Comparison of ENCODE assay signal across 26 cellular contexts in genomic region chr3:129859272-129859671, GRCh38. TPM values are rescaled to one million over a fixed set of nuclear protein-coding genes. Genes with fewer than 3 reads are reported as not detected.
DNase-seq lines count a peak whose midpoint lies in the region; ATAC-seq, FAIRE-seq and TF ChIP-seq lines count a peak whose summit lies in the region.
"Had no signal": no experiment of that assay in that cellular context is flagged by ENCODE, and none has a peak within 500 bp of the region (broad histone marks: within the 10 kb centered on the region; RNA-seq: fewer than 3 reads in every experiment).

No MANE protein-coding gene starts in this region.

- H2BK120ac ChIP-seq in H1 (replicated peaks; ENCODE audit: low read depth, low read length): no peak overlapping the region

- H2BK5ac ChIP-seq in H1 (ENCODE audit: low read depth, low read length): no peak overlapping the region

- H3K36me3 ChIP-seq in HepG2 (replicated peaks in 1 of 2; ENCODE audit: control insufficient read depth in 1 of 2, insufficient read depth in 2 of 2, low read length in 2 of 2) (0 out of 5 replicates have a peak, but pooled peaks cover 0 to 3% of the 10 kb centered on the region in 2 experiments), right lobe of liver (no peaks in the 10 kb centered on the region), H1 (ENCODE audit: control insufficient read depth in 2 of 4, insufficient read depth in 4 of 4, low read length in 3 of 4) (no peaks in the 10 kb centered on the region; a peak in 1 of 8 replicates)
- H3K36me3 ChIP-seq: BE2C had no signal

- H3K4me2 ChIP-seq in HepG2 (ENCODE audit: low read depth, low read length) (no peak overlapping the region), H1 (ENCODE audit: insufficient read depth in 1 of 2, low read depth in 2 of 2, low read length in 2 of 2) (no peak overlapping the region)
- H3K4me2 ChIP-seq: BLaER1 had no signal

- H3K79me1 ChIP-seq in H1 (ENCODE audit: low read depth, low read length): no peaks in the 10 kb centered on the region

- H2AK5ac ChIP-seq in H1 (ENCODE audit: low read depth, low read length): no peak overlapping the region

- H3K23me2 ChIP-seq in H1 (ENCODE audit: low read depth, low read length): no peaks in the 10 kb centered on the region; the same call in 1 of the 2 replicates

- no peak overlapping the region for H2BK15ac ChIP-seq in H1 (ENCODE audit: low read length)

- intact Hi-C loops in HepG2 (cut with micrococcal nuclease; ENCODE audit: unreplicated experiment): no loop called here
- intact Hi-C loops in right lobe of liver (cut with DNase I): no loop called here

- in situ Hi-C loops in HepG2 (cut with HindIII; ENCODE audit: extremely low pct_ligation_motif_present, low pct_unique_long_range_greater_than_20kb): no loop called here

- H4K8ac ChIP-seq in H1 (ENCODE audit: extremely low read depth, insufficient read depth, low read length): no peak overlapping the region

- H3K4me3 ChIP-seq in HepG2 (replicated peaks in 1 of 3; ENCODE audit: insufficient read depth in 1 of 3, low read depth in 2 of 3, low read length in 3 of 3): no peak overlapping the region
- no peak overlapping the region for H3K4me3 ChIP-seq in right lobe of liver
- H3K4me3 ChIP-seq in H1 (ENCODE audit: extremely low read depth in 1 of 4, insufficient read depth in 2 of 4, low read depth in 3 of 4, low read length in 4 of 4): no peak overlapping the region
- H3K4me3 ChIP-seq: BLaER1, GM12878 had no signal

- H3K9me3 Mint-ChIP-seq in WTC11: no peaks in the 10 kb centered on the region
- H3K9me3 Mint-ChIP-seq in natural killer cell treated with Interleukin-12 subunit alpha and Interleukin-12 subunit beta and Interleukin-15 and Interleukin-18, amount 100 ng/mL, for 72 hours: peaks cover 3% of the 10 kb centered on the region
- H3K9me3 Mint-ChIP-seq: CD4-positive, alpha-beta memory T cell; CD8-positive, alpha-beta memory T cell had no signal

- H2AFZ ChIP-seq in HepG2 (ENCODE audit: low read length) (no peak overlapping the region), H1 (ENCODE audit: low read length) (no peak overlapping the region)

- H3K27ac ChIP-seq in HepG2 (ENCODE audit: extremely low read length, insufficient read depth, low read length): no peak overlapping the region
- no peak overlapping the region for H3K27ac ChIP-seq in right lobe of liver
- no peak overlapping the region for H3K27ac ChIP-seq in H1 (ENCODE audit: low read depth, low read length)
- H3K27ac ChIP-seq: BLaER1 had no signal

- no peak for ATAC-seq in HepG2
- no peak for ATAC-seq in right lobe of liver
- ATAC-seq in WTC11: no peak
- ATAC-seq in natural killer cell treated with Interleukin-12 subunit alpha and Interleukin-12 subunit beta and Interleukin-15 and Interleukin-18, amount 100 ng/mL, for 72 hours: no peak
- ATAC-seq: GM12878 had no signal

- peaks cover 22% of the 10 kb centered on the region for H3K4me1 ChIP-seq in HepG2 (ENCODE audit: insufficient read depth, low read length)
- H3K4me1 ChIP-seq in right lobe of liver: peaks cover 0 to 19% (median under 1%) of the 10 kb centered on the region in 4 donors
- no peaks in the 10 kb centered on the region for H3K4me1 ChIP-seq in H1 (replicated peaks in 1 of 4; ENCODE audit: control insufficient read depth in 3 of 4, insufficient read depth in 4 of 4, low read length in 3 of 4)
- H3K4me1 ChIP-seq: BE2C, BLaER1 had no signal

- peaks cover 19% of the 10 kb centered on the region for H3K36me3 Mint-ChIP-seq in WTC11
- H3K36me3 Mint-ChIP-seq in natural killer cell treated with Interleukin-12 subunit alpha and Interleukin-12 subunit beta and Interleukin-15 and Interleukin-18, amount 100 ng/mL, for 72 hours: peaks cover 7% of the 10 kb centered on the region

- no peak for DNase-seq in HepG2 (ENCODE audit: low spot score)
- no peak for DNase-seq in right lobe of liver
- DNase-seq in WTC11 (ENCODE audit: low spot score): no peak
- DNase-seq in H1 (ENCODE audit: low read depth in 1 of 2, low spot score in 2 of 2): no peak
- no peak for DNase-seq in LoVo (ENCODE audit: low spot score)
- DNase-seq in natural killer cell treated with Interleukin-12 subunit alpha and Interleukin-12 subunit beta and Interleukin-15 and Interleukin-18, amount 100 ng/mL, for 72 hours (ENCODE audit: low spot score): no peak
- DNase-seq: 8988T; ACHN; BE2C; C1 segment of cervical spinal cord; CD4-positive, alpha-beta memory T cell; CD4-positive, CD25-positive, alpha-beta regulatory T cell; CD8-positive, alpha-beta memory T cell; COR-L47; DMS 273 treated with DMSO at 0.1 percent for 48 hours; DMS153; DMS53; DMS79; DND-41; EL; GDM1 had no signal

- H3K9ac ChIP-seq in HepG2 (ENCODE audit: insufficient read depth, low read depth, low read length): no peak overlapping the region
- H3K9ac ChIP-seq in H1 (replicated peaks in 1 of 4; ENCODE audit: extremely low read depth in 1 of 4, low read depth in 3 of 4, low read length in 3 of 4): no peak overlapping the region
- H3K9ac ChIP-seq: BLaER1 had no signal

- H3K4ac ChIP-seq in H1 (replicated peaks; ENCODE audit: insufficient read length, low read depth, low read length): no peak overlapping the region

- no peak overlapping the region for H3K27ac Mint-ChIP-seq in WTC11
- H3K27ac Mint-ChIP-seq in natural killer cell treated with Interleukin-12 subunit alpha and Interleukin-12 subunit beta and Interleukin-15 and Interleukin-18, amount 100 ng/mL, for 72 hours: peak overlapping the region in 1 of 2 donors; percentile 36
- H3K27ac Mint-ChIP-seq: CD14-positive monocyte; CD4-positive, alpha-beta memory T cell; CD4-positive, CD25-positive, alpha-beta regulatory T cell had no signal

- TF ChIP-seq POLR2A in HepG2 (IDR thresholded peaks at IDR 0.05; ENCODE audit: insufficient read depth in 1 of 2, low read depth in 2 of 2, low read length in 2 of 2) (no peak), right lobe of liver (IDR thresholded peaks at IDR 0.05) (no peak), H1 (IDR thresholded peaks at IDR 0.05; ENCODE audit: control extremely low read depth in 1 of 2, low read depth in 2 of 2, low read length in 2 of 2) (no peak)

- H4K20me1 ChIP-seq in HepG2 (ENCODE audit: insufficient read depth, low read length) (no peaks in the 10 kb centered on the region), H1 (replicated peaks in 1 of 2; ENCODE audit: control insufficient read depth in 1 of 2, insufficient read depth in 2 of 2, low read length in 2 of 2) (no peaks in the 10 kb centered on the region)

- no peak overlapping the region for H3K4me3 Mint-ChIP-seq in WTC11
- no peak overlapping the region for H3K4me3 Mint-ChIP-seq in natural killer cell treated with Interleukin-12 subunit alpha and Interleukin-12 subunit beta and Interleukin-15 and Interleukin-18, amount 100 ng/mL, for 72 hours
- H3K4me3 Mint-ChIP-seq: CD14-positive monocyte; CD4-positive, alpha-beta memory T cell; CD4-positive, CD25-positive, alpha-beta regulatory T cell had no signal

- FAIRE-seq in HepG2 (lab: Jason Lieb, UNC) (no peak), H1 (lab: Jason Lieb, UNC) (no peak)
- FAIRE-seq: GM12878, GM12892, GM18507 had no signal

- no peaks in the 10 kb centered on the region for H3K9me3 ChIP-seq in HepG2 (ENCODE audit: low read length)
- no peaks in the 10 kb centered on the region for H3K9me3 ChIP-seq in right lobe of liver
- no peaks in the 10 kb centered on the region for H3K9me3 ChIP-seq in H1 (ENCODE audit: insufficient read depth in 2 of 2, low read depth in 1 of 2, low read length in 1 of 2)
- H3K9me3 ChIP-seq: BE2C, BLaER1 had no signal

- H2BK20ac ChIP-seq in H1 (ENCODE audit: low read length): no peak overlapping the region

- H3K27me3 Mint-ChIP-seq in WTC11 (ENCODE audit: low read depth): no peaks in the 10 kb centered on the region
- H3K27me3 Mint-ChIP-seq in natural killer cell treated with Interleukin-12 subunit alpha and Interleukin-12 subunit beta and Interleukin-15 and Interleukin-18, amount 100 ng/mL, for 72 hours: no peaks in the 10 kb centered on the region
- H3K27me3 Mint-ChIP-seq: CD4-positive, alpha-beta memory T cell; CD4-positive, CD25-positive, alpha-beta regulatory T cell; CD8-positive, alpha-beta memory T cell had no signal

- H3K18ac ChIP-seq in H1 (ENCODE audit: extremely low read depth, low read length): no peak overlapping the region

- no TSS peak for BruUV-seq in HepG2 (replicated peaks; lab: Mats Ljungman, UMichigan)

- no peak overlapping the region for H3K56ac ChIP-seq in H1 (replicated peaks; ENCODE audit: insufficient read length, low read depth, low read length)

- no peak overlapping the region for H3K14ac ChIP-seq in H1 (ENCODE audit: insufficient read length)

- H2BK12ac ChIP-seq in H1 (ENCODE audit: low read depth, low read length): no peak overlapping the region

- no peaks in the 10 kb centered on the region for H3K27me3 ChIP-seq in HepG2 (ENCODE audit: control insufficient read depth in 1 of 2, insufficient read depth in 2 of 2, low read length in 2 of 2)
- no peaks in the 10 kb centered on the region for H3K27me3 ChIP-seq in right lobe of liver
- H3K27me3 ChIP-seq in H1 (replicated peaks in 1 of 4; ENCODE audit: control insufficient read depth in 3 of 4, extremely low read depth in 1 of 4, insufficient read depth in 3 of 4, low read length in 3 of 4): no peaks in the 10 kb centered on the region
- H3K27me3 ChIP-seq: BE2C, BLaER1 had no signal

- no peak overlapping the region for H3K23ac ChIP-seq in H1 (ENCODE audit: insufficient read length)

- TF ChIP-seq CTCF in HepG2 (CRISPR knock-in tag; IDR thresholded peaks at IDR 0.05) (no peak), right lobe of liver (IDR thresholded peaks at IDR 0.05) (no peak), WTC11 (IDR thresholded peaks at IDR 0.05) (no peak), H1 (IDR thresholded peaks at IDR 0.05; ENCODE audit: control extremely low read depth in 1 of 3, insufficient read depth in 1 of 3, low read depth in 1 of 3, low read length in 3 of 3) (no peak)

- POLR2A ChIA-PET in HepG2 (lab: Yijun Ruan, JAX): no interaction called here
- POLR2A ChIA-PET in WTC11 (lab: Charles Lee): no interaction called here
- POLR2A ChIA-PET in H1 (lab: Charles Lee; ENCODE audit: partially characterized antibody): no interaction called here

- WGBS in HepG2 (ENCODE audit: low lambda C conversion rate): 98% methylated on average over 3 of the region's 4 CpGs
- WGBS in right lobe of liver (ENCODE audit: insufficient coverage, low coverage, low lambda C conversion rate, missing lambda C conversion rate): 97% methylated on average over 3 of the region's 4 CpGs
- 100% methylated on average over 4 of the region's 4 CpGs; no CpG with 5 or more reads in 1 of the 2 experiments for WGBS in H1 (ENCODE audit: extremely low coverage in 1 of 2, insufficient coverage in 1 of 2, insufficient read length in 1 of 2, insufficient replicate concordance in 2 of 2, low coverage in 1 of 2, low lambda C conversion rate in 2 of 2, missing lambda C conversion rate in 1 of 2), 2 experiments

- no peak overlapping the region for H4K91ac ChIP-seq in H1 (replicated peaks; ENCODE audit: insufficient read length, low read length)

- no peak overlapping the region for H4K5ac ChIP-seq in H1 (ENCODE audit: insufficient read length, low read depth, low read length)

- CTCF ChIA-PET in HepG2 (lab: Yijun Ruan, JAX; ENCODE audit: low intra/inter-chr PET ratio, low total read pairs) (no interaction called here), WTC11 (lab: Charles Lee) (no interaction called here), H1 (lab: Charles Lee; ENCODE audit: partially characterized antibody) (interaction anchor here (1.3 kb wide), 1 partner anchor 29 kb away, joined by 3 read pairs; no protein-coding TSS in a partner anchor)

- peaks cover 20% of the 10 kb centered on the region for H3K4me1 Mint-ChIP-seq in WTC11
- H3K4me1 Mint-ChIP-seq in natural killer cell treated with Interleukin-12 subunit alpha and Interleukin-12 subunit beta and Interleukin-15 and Interleukin-18, amount 100 ng/mL, for 72 hours (ENCODE audit: low read depth in 2 of 2): peaks cover 28 to 30% of the 10 kb centered on the region in 2 donors

- TF ChIP-seq EP300 in HepG2 (IDR thresholded peaks at IDR 0.05; ENCODE audit: low read depth in 2 of 2, low read length in 2 of 2): no peak
- no peak for TF ChIP-seq EP300 in HepG2 (CRISPR knock-in tag; IDR thresholded peaks at IDR 0.05; ENCODE audit: borderline replicate concordance)
- no peak for TF ChIP-seq EP300 in H1 (IDR thresholded peaks at IDR 0.05; ENCODE audit: borderline replicate concordance in 1 of 2, low read depth in 2 of 2, low read length in 2 of 2)

- H3K79me2 ChIP-seq in HepG2 (ENCODE audit: insufficient read depth, low read length) (peaks cover 18% of the 10 kb centered on the region), H1 (ENCODE audit: control insufficient read depth in 1 of 2, insufficient read depth in 2 of 2, low read length in 2 of 2) (peaks cover 0 to 30% of the 10 kb centered on the region in 2 experiments; a peak in 2 of 4 replicates)

- TF ChIP-seq RAD21 in HepG2 (CRISPR knock-in tag; IDR thresholded peaks at IDR 0.05): no peak
- TF ChIP-seq RAD21 in H1 (IDR thresholded peaks at IDR 0.05 in 1 of 2, conservative IDR thresholded peaks at IDR 0.05 in 1 of 2; ENCODE audit: low read depth in 2 of 2, low read length in 2 of 2): no peak

RNA-seq across cellular contexts. Expression of gene TMCC1, which starts 34.2 kb away (rescaled TPM):
- 12.1 and 14.8 TPM in 2 replicates for total RNA-seq in HepG2 (2016; rRNA removed; fragmentation: Illumina TruSeq; extraction: Trizol)
- total RNA-seq in HepG2 (2016; cell fraction: cytosol; rRNA removed; fragmentation: Illumina TruSeq; extraction: Trizol; ENCODE audit: low read depth): 31.5 and 32.2 TPM in 2 replicates
- 13.6 and 13.9 TPM in 2 replicates for total RNA-seq in HepG2 (2016; cell fraction: insoluble cytoplasmic fraction; rRNA removed; fragmentation: Illumina TruSeq; extraction: Trizol)
- 19.2 and 21.3 TPM in 2 replicates for total RNA-seq in HepG2 (2016; cell fraction: membrane; rRNA removed; fragmentation: Illumina TruSeq; extraction: Trizol)
- total RNA-seq in HepG2 (2016; cell fraction: nucleus; rRNA removed; fragmentation: Illumina TruSeq; extraction: Trizol): 13.3 and 21.7 TPM in 2 replicates
- polyA plus RNA-seq in HepG2 (2011; rRNA removed): 264 and 329 TPM in 2 replicates
- polyA plus RNA-seq in HepG2 (2011; cell fraction: cytosol; rRNA removed): 53.3 and 78.4 TPM in 2 replicates
- 43.5 and 164 TPM in 2 replicates for polyA plus RNA-seq in HepG2 (2011; cell fraction: nucleus; rRNA removed)
- 328 and 350 TPM in 2 replicates for polyA plus RNA-seq in HepG2 (2012)
- 4.5 and 7.9 TPM in 2 replicates for polyA plus RNA-seq in HepG2 (2016; cell fraction: cytosol; fragmentation: Illumina TruSeq; extraction: Trizol; ENCODE audit: low read depth)
- polyA plus RNA-seq in HepG2 (2016; cell fraction: insoluble cytoplasmic fraction; fragmentation: Illumina TruSeq; extraction: Trizol; ENCODE audit: low read depth): 15.0 and 19.4 TPM in 2 replicates
- polyA plus RNA-seq in HepG2 (2016; cell fraction: membrane; fragmentation: Illumina TruSeq; extraction: Trizol; ENCODE audit: low read depth): 13.3 and 13.8 TPM in 2 replicates
- 9.7 and 13.0 TPM in 2 replicates for polyA plus RNA-seq in HepG2 (2016; cell fraction: nucleus; fragmentation: Illumina TruSeq; extraction: Trizol; ENCODE audit: insufficient read depth, low read depth)
- 20.3 and 122 TPM in 2 replicates for polyA minus RNA-seq in HepG2 (2011; rRNA and poly(A)+ RNA removed; ENCODE audit: low replicate concordance)
- 191 and 214 TPM in 2 replicates for polyA minus RNA-seq in HepG2 (2011; cell fraction: cytosol; rRNA and poly(A)+ RNA removed)
- polyA minus RNA-seq in HepG2 (2011; cell fraction: nucleus; rRNA and poly(A)+ RNA removed): 100 and 245 TPM in 2 replicates
- 100 to 1,000 TPM in 1 of 6 experiments, 10 to 100 TPM in 5; 21.7 to 124 (median 25.2) TPM for total RNA-seq in right lobe of liver
- 20.6 to 29.3 TPM (median 23.6 TPM) in 3 replicates for total RNA-seq in WTC11 (2021)
- total RNA-seq in H1 (2021; fragmentation: NEBNext Ultra II Directional; extraction: Animal tissue kit (Norgen Biotek cat#: 25700)): 21.6 and 27.1 TPM in 2 replicates
- 8.4 and 10.4 TPM in 2 replicates for polyA plus RNA-seq in H1 (2011; rRNA removed)
- 11.9 TPM for polyA plus RNA-seq in H1 (2011; cell fraction: cytosol; rRNA removed)
- polyA plus RNA-seq in H1 (2011; cell fraction: nucleus; rRNA removed): 9.0 TPM
- 9.7 to 13.6 TPM (median 11.3 TPM) in 4 replicates for polyA plus RNA-seq in H1 (2012, experiment 1 of 2)
- 0.89 TPM for polyA plus RNA-seq in H1 (2012, experiment 2 of 2)
- polyA plus RNA-seq in H1 (2013, experiment 1 of 2): 9.0 TPM
- polyA plus RNA-seq in H1 (2013, experiment 2 of 2): 9.7 TPM
- polyA minus RNA-seq in H1 (2011; rRNA and poly(A)+ RNA removed): 29.4 and 31.7 TPM in 2 replicates
- polyA minus RNA-seq in H1 (2011; cell fraction: cytosol; rRNA and poly(A)+ RNA removed): 15.9 TPM
- 38.1 TPM for polyA minus RNA-seq in H1 (2011; cell fraction: nucleus; rRNA and poly(A)+ RNA removed)
- total RNA-seq in natural killer cell treated with Interleukin-12 subunit alpha and Interleukin-12 subunit beta and Interleukin-15 and Interleukin-18, amount 100 ng/mL, for 72 hours: 10 to 100 TPM; 21.5 to 34.5 TPM

Comparison
In these comparisons a context has a peak if more than half of its experiments do, and no peak if none do; other contexts are left out.
1. Of the 50 proteins assayed by ChIP-seq in both HepG2 and WTC11: peak only in HepG2: none; only in WTC11: none; in both: ZNF121; in neither: 49.